Comparison of ENCODE assay signal across 18 cellular contexts in genomic region chr18:56641714-56642331, GRCh38. TPM values are rescaled to one million over a fixed set of nuclear protein-coding genes. Genes with fewer than 3 reads are reported as not detected.
DNase-seq lines count a peak whose midpoint lies in the region; ATAC-seq and TF ChIP-seq lines count a peak whose summit lies in the region.
"Had no signal": no experiment of that assay in that cellular context is flagged by ENCODE, and none has a peak within 500 bp of the region (broad histone marks: within the 10 kb centered on the region; RNA-seq: fewer than 3 reads in every experiment).

No MANE protein-coding gene starts in this region.

- TF ChIP-seq CTCF in AG10803 (conservative IDR thresholded peaks at IDR 0.05; ENCODE audit: low read length) (no peak), HFFc6 (IDR thresholded peaks at IDR 0.05) (no peak), glutamatergic neuron (IDR thresholded peaks at IDR 0.05; ENCODE audit: partially characterized antibody, unreplicated experiment) (no peak)

- H3K27me3 Mint-ChIP-seq in HFFc6 (ENCODE audit: insufficient read depth) (peaks cover 4% of the 10 kb centered on the region), glutamatergic neuron (ENCODE audit: unreplicated experiment) (peaks cover 4% of the 10 kb centered on the region)
- H3K27me3 Mint-ChIP-seq: IgD-negative memory B cell; natural killer cell treated with Interleukin-12 subunit alpha and Interleukin-12 subunit beta and Interleukin-15 and Interleukin-18, amount 100 ng/mL, for 72 hours had no signal

- H3K4me3 ChIP-seq in AG10803 (ENCODE audit: low read length) = no peak overlapping the region
- H3K4me3 ChIP-seq: vagina had no signal

- peaks cover 32% of the 10 kb centered on the region for H3K4me1 Mint-ChIP-seq in HFFc6 (ENCODE audit: low read depth)
- H3K4me1 Mint-ChIP-seq in glutamatergic neuron (ENCODE audit: low read depth, unreplicated experiment) = peaks cover 13% of the 10 kb centered on the region

- H3K36me3 Mint-ChIP-seq in HFFc6 (ENCODE audit: low read depth) (peaks cover 31% of the 10 kb centered on the region), glutamatergic neuron (ENCODE audit: unreplicated experiment) (no peaks in the 10 kb centered on the region)

- peak overlapping the region; percentile 63 for H3K27ac Mint-ChIP-seq in HFFc6
- H3K27ac Mint-ChIP-seq in glutamatergic neuron (ENCODE audit: unreplicated experiment) = no peak overlapping the region
- H3K27ac Mint-ChIP-seq: activated CD8-positive, alpha-beta T cell treated with anti-CD3 and anti-CD28 coated beads, Interleukin-2, amount 10 ng/mL, durations not matched to agents 7 days and 5 days; activated T-helper 1 cell treated with anti-CD3 and anti-CD28 coated beads, Interleukin-12 subunit alpha, Interleukin-12 subunit beta, Interleukin-2, Interleukin-4 antibody, amounts not matched to agents 30 ng/mL and 10 ng/mL and 1 ng/mL, durations not matched to agents 14 hours and 24 hours and 36 hours; CD8-positive, alpha-beta T cell; natural killer cell treated with Interleukin-12 subunit alpha and Interleukin-12 subunit beta and Interleukin-15 and Interleukin-18, amount 100 ng/mL, for 72 hours had no signal

- ATAC-seq in GM21526 (IDR thresholded peaks at IDR 0.05; ENCODE audit: low FRiP score, unreplicated experiment) (no peak), HG03571 (IDR thresholded peaks at IDR 0.05; ENCODE audit: unreplicated experiment) (no peak), HG03139 (IDR thresholded peaks at IDR 0.05; ENCODE audit: unreplicated experiment) (no peak)
- ATAC-seq: activated CD8-positive, alpha-beta T cell treated with anti-CD3 and anti-CD28 coated beads, Interleukin-2, amount 10 ng/mL, durations not matched to agents 7 days and 5 days; CD8-positive, alpha-beta T cell; natural killer cell treated with Interleukin-12 subunit alpha and Interleukin-12 subunit beta and Interleukin-15 and Interleukin-18, amount 100 ng/mL, for 72 hours had no signal

- H3K4me3 Mint-ChIP-seq in HFFc6 (no peak overlapping the region), glutamatergic neuron (ENCODE audit: unreplicated experiment) (no peak overlapping the region)
- H3K4me3 Mint-ChIP-seq: activated CD8-positive, alpha-beta T cell treated with anti-CD3 and anti-CD28 coated beads, Interleukin-2, amount 10 ng/mL, durations not matched to agents 7 days and 5 days; activated T-helper 1 cell treated with anti-CD3 and anti-CD28 coated beads, Interleukin-12 subunit alpha, Interleukin-12 subunit beta, Interleukin-2, Interleukin-4 antibody, amounts not matched to agents 30 ng/mL and 10 ng/mL and 1 ng/mL, durations not matched to agents 14 hours and 24 hours and 36 hours; CD8-positive, alpha-beta T cell; natural killer cell treated with Interleukin-12 subunit alpha and Interleukin-12 subunit beta and Interleukin-15 and Interleukin-18, amount 100 ng/mL, for 72 hours had no signal

- H3K9me3 Mint-ChIP-seq in HFFc6 (peaks cover 11% of the 10 kb centered on the region), glutamatergic neuron (ENCODE audit: unreplicated experiment) (peaks cover 9% of the 10 kb centered on the region)
- H3K9me3 Mint-ChIP-seq: activated T-helper 1 cell treated with anti-CD3 and anti-CD28 coated beads, Interleukin-12 subunit alpha, Interleukin-12 subunit beta, Interleukin-2, Interleukin-4 antibody, amounts not matched to agents 30 ng/mL and 10 ng/mL and 1 ng/mL, durations not matched to agents 14 hours and 24 hours and 36 hours; CD8-positive, alpha-beta T cell; IgD-negative memory B cell had no signal

- peak; percentile 25 for DNase-seq in AG10803 (ENCODE audit: low read depth)
- peak; percentile 28 for DNase-seq in HFFc6
- peak; percentile 24 for DNase-seq in astrocyte of the hippocampus (ENCODE audit: low read depth, low spot score)
- DNase-seq in hepatic stellate cell (ENCODE audit: low spot score) = peak; percentile 8
- no peak for DNase-seq in glutamatergic neuron
- DNase-seq: activated CD8-positive, alpha-beta T cell treated with anti-CD3 and anti-CD28 coated beads, Interleukin-2, amount 10 ng/mL, durations not matched to agents 7 days and 5 days; CD8-positive, alpha-beta T cell; GOT3; mesendoderm; NCI-H1048; NCI-H2107 had no signal

RNA-seq across cellular contexts. Expression of gene TXNL1, which starts 3.4 kb away (rescaled TPM):
- 10 to 100 TPM; 73.5 to 85.5 (median 80.8) TPM for total RNA-seq in HFFc6 (2021; fragmentation: NEBNext Ultra II Directional; extraction: Animal tissue kit (Norgen Biotek cat#: 25700))
- total RNA-seq in glutamatergic neuron (ENCODE audit: unreplicated experiment) = 66.7 TPM

RNA-seq across cellular contexts. Expression of gene WDR7, which starts 9.3 kb away (rescaled TPM):
- total RNA-seq in HFFc6 (2021; fragmentation: NEBNext Ultra II Directional; extraction: Animal tissue kit (Norgen Biotek cat#: 25700)) = 10 to 100 TPM; 14.0 to 19.7 (median 16.6) TPM
- 41.8 TPM for total RNA-seq in glutamatergic neuron (ENCODE audit: unreplicated experiment)
